ENCODE assay signal across 24 cellular contexts in genomic region chr19:8329993-8330392, GRCh38. TPM values are rescaled to one million over a fixed set of nuclear protein-coding genes. Genes with fewer than 3 reads are reported as not detected.
"Had no signal": no experiment of that assay in that cellular context is flagged by ENCODE, and none has a peak within 500 bp of the region (broad histone marks: within the 10 kb centered on the region; RNA-seq: fewer than 3 reads in every experiment).

No MANE protein-coding gene starts in this region.

- H3K27ac ChIP-seq: adrenal gland, ascending aorta, brain microvascular endothelial cell, esophagus squamous epithelium, gastroesophageal sphincter, heart right ventricle, sigmoid colon, testis, upper lobe of left lung, WERI-Rb-1 had no signal

- H3K4me3 ChIP-seq: adrenal gland, ascending aorta, esophagus squamous epithelium, gastroesophageal sphincter, heart right ventricle, sigmoid colon, smooth muscle cell, testis, upper lobe of left lung had no signal

- H3K27me3 ChIP-seq: testis had no signal

- H3K9me3 ChIP-seq: adrenal gland, ascending aorta, esophagus squamous epithelium, testis, upper lobe of left lung had no signal

- DNase-seq: activated CD4-positive, alpha-beta T cell treated with anti-CD3 and anti-CD28 coated beads for 1 hour; activated naive CD4-positive, alpha-beta T cell; activated T-cell treated with anti-CD3 and anti-CD28 coated beads, Interleukin-2, amount 50 U/mL, for 24 hours; adrenal gland; brain microvascular endothelial cell; central memory CD4-positive, alpha-beta T cell; dermis blood vessel endothelial cell; effector CD8-positive, alpha-beta T cell; esophagus squamous epithelium; heart right ventricle; kidney; naive thymus-derived CD4-positive, alpha-beta T cell; retina; sigmoid colon; stimulated activated CD4-positive, alpha-beta T cell treated with anti-CD3 and anti-CD28 coated beads, Interleukin-15, amount 100 ng/mL, for 24 hours; stimulated activated naive B cell treated with anti-CD40 and anti-IgM and Interleukin-4, amounts not matched to agents 10 μg/mL and 1 μg/mL and 100 μg/mL, for 72 hours; T-helper 1 cell; testis; upper lobe of left lung; WERI-Rb-1 had no signal

- H3K36me3 ChIP-seq: adrenal gland, ascending aorta, brain microvascular endothelial cell, esophagus squamous epithelium, sigmoid colon, WERI-Rb-1 had no signal

- FAIRE-seq: kidney, TTC549 had no signal

- H3K4me2 ChIP-seq: smooth muscle cell had no signal

RNA-seq across cellular contexts. Expression of gene ANGPTL4, which starts 34.0 kb away (rescaled TPM):
- polyA plus RNA-seq: naive thymus-derived CD4-positive, alpha-beta T cell had no signal
